ENCODE assay signal across 8 cellular contexts in genomic region chr19:56119585-56119978, GRCh38. TPM values are rescaled to one million over a fixed set of nuclear protein-coding genes. Genes with fewer than 3 reads are reported as not detected.
A peak's percentile ranks its signal among the peaks of the same experiment; 100 is the strongest.
DNase-seq lines count a peak whose midpoint lies in the region; ATAC-seq and TF ChIP-seq lines count a peak whose summit lies in the region.

No MANE protein-coding gene starts in this region.

- H3K4me2 ChIP-seq in GM23248 (ENCODE audit: unreplicated experiment) (peak overlapping the region; percentile 87), SK-N-SH (peak overlapping the region; percentile 98), fibroblast of lung (ENCODE audit: extremely low read depth, insufficient read depth, low read length) (peak overlapping the region; percentile 96)

- WGBS in GM23248 (ENCODE audit: low coverage in 1 of 2, low lambda C conversion rate in 2 of 2, missing lambda C conversion rate in 2 of 2), 2 experiments: 45 to 50% methylated on average over 14 to 15 of the region's 15 CpGs
- 19% methylated on average over 11 of the region's 15 CpGs for WGBS in SK-N-SH (ENCODE audit: low lambda C conversion rate)
- WGBS in prostate gland: 24% methylated on average over 14 of the region's 15 CpGs

- TF ChIP-seq POLR2A in prostate gland (IDR thresholded peaks at IDR 0.05): no peak

- H4K20me1 ChIP-seq in GM23248 (ENCODE audit: insufficient read depth) (no peaks in the 10 kb centered on the region), SK-N-SH (ENCODE audit: insufficient read depth) (peaks cover 55% of the 10 kb centered on the region), fibroblast of lung (ENCODE audit: control insufficient read depth, extremely low read depth, insufficient read depth, low read length) (no peaks in the 10 kb centered on the region)

- peaks cover 59% of the 10 kb centered on the region for H3K79me2 ChIP-seq in GM23248 (ENCODE audit: insufficient read depth)
- H3K79me2 ChIP-seq in SK-N-SH (ENCODE audit: insufficient read depth): peaks cover 58% of the 10 kb centered on the region
- H3K79me2 ChIP-seq in fibroblast of lung (ENCODE audit: control insufficient read depth, insufficient read depth, low read length): peaks cover 57% of the 10 kb centered on the region

- TF ChIP-seq CTCF in SK-N-SH (IDR thresholded peaks at IDR 0.05) (no peak), fibroblast of lung (conservative IDR thresholded peaks at IDR 0.05 in 1 of 2, IDR thresholded peaks at IDR 0.05 in 1 of 2; ENCODE audit: low read depth in 1 of 2, low read length in 2 of 2) (no peak), prostate gland (IDR thresholded peaks at IDR 0.05) (no peak)

- peaks cover 8% of the 10 kb centered on the region; the same call in 1 of the 2 replicates for H3F3A ChIP-seq in GM23248 (ENCODE audit: insufficient read depth)
- peaks cover 6% of the 10 kb centered on the region for H3F3A ChIP-seq in SK-N-SH (replicated peaks; ENCODE audit: insufficient read depth)

- peaks cover 12% of the 10 kb centered on the region for H3K4me1 ChIP-seq in GM23248 (ENCODE audit: insufficient read depth)
- H3K4me1 ChIP-seq in SK-N-SH (ENCODE audit: control insufficient read depth in 1 of 2, insufficient read depth in 2 of 2, low read depth in 1 of 2, low read length in 1 of 2): peaks cover 4 to 21% of the 10 kb centered on the region in 2 experiments; a peak in 1 of 4 replicates
- H3K4me1 ChIP-seq in fibroblast of lung (ENCODE audit: control insufficient read depth, extremely low read depth, insufficient read depth, low read length): peaks cover 15% of the 10 kb centered on the region
- H3K4me1 ChIP-seq in prostate gland (replicated peaks): peaks cover 10% of the 10 kb centered on the region

- intact Hi-C loops in prostate gland (cut with DNase I): no loop called here

- ATAC-seq in HG02973 (IDR thresholded peaks at IDR 0.05; ENCODE audit: unreplicated experiment) (no peak), HG02870 (IDR thresholded peaks at IDR 0.05; ENCODE audit: unreplicated experiment) (no peak)

- H3K4me3 ChIP-seq in GM23248 (peak overlapping the region; percentile 80), SK-N-SH (ENCODE audit: low read depth in 2 of 2, low read length in 1 of 2) (peak overlapping the region; percentile 86 to 91), fibroblast of lung (replicated peaks in 1 of 4; ENCODE audit: control extremely low read depth in 1 of 4, insufficient read depth in 1 of 4, low read depth in 3 of 4, low read length in 4 of 4) (peak overlapping the region; percentile 75 to 82 (median 81)), prostate gland (peak overlapping the region; percentile 69 to 95)

- no peak for TF ChIP-seq RAD21 in SK-N-SH (IDR thresholded peaks at IDR 0.05; ENCODE audit: low read length)

- CTCF ChIA-PET in SK-N-SH (lab: Yijun Ruan, JAX): interaction anchor here (0.9 to 1.7 kb wide), 3 partner anchors 39 to 43 kb away, joined by 3 to 5 read pairs (median 4); no protein-coding TSS in a partner anchor

- POLR2A ChIA-PET in SK-N-SH (lab: Yijun Ruan, JAX): interaction anchor here (0.8 kb wide), 1 partner anchor 21 kb away, joined by 3 read pairs; the partner anchor contains the start of gene ZNF444

- H2AFZ ChIP-seq in GM23248 (no peak overlapping the region), SK-N-SH (ENCODE audit: low read depth) (no peak overlapping the region), fibroblast of lung (ENCODE audit: low read length) (no peak overlapping the region)

- DNase-seq in GM23248: peak; percentile 71
- DNase-seq in SK-N-SH: peak; percentile 61
- peak in 1 of 2 donors; percentile 42 for DNase-seq in fibroblast of lung (ENCODE audit: low read depth in 2 of 2)
- no peak for DNase-seq in prostate gland (ENCODE audit: low spot score)
- no peak for DNase-seq in NCI-H187 (lab: John Stamatoyannopoulos, UW)
- no peak for DNase-seq in NCI-H345 treated with DMSO at 0.1 percent for 48 hours (lab: John Stamatoyannopoulos, UW; ENCODE audit: unreplicated experiment)

- H3K9me2 ChIP-seq in GM23248 (ENCODE audit: insufficient read depth): no peaks in the 10 kb centered on the region
- H3K9me2 ChIP-seq in SK-N-SH: no peaks in the 10 kb centered on the region

- in situ Hi-C loops in GM23248 (cut with MboI): no loop called here

- no peak for TF ChIP-seq EP300 in SK-N-SH (IDR thresholded peaks at IDR 0.05; ENCODE audit: borderline replicate concordance in 1 of 2, low read depth in 1 of 2, low read length in 1 of 2)

- H3K27me3 ChIP-seq in GM23248 (replicated peaks; ENCODE audit: insufficient read depth) (no peaks in the 10 kb centered on the region), SK-N-SH (ENCODE audit: insufficient read depth) (no peaks in the 10 kb centered on the region), fibroblast of lung (ENCODE audit: control insufficient read depth, insufficient read depth, low read length) (no peaks in the 10 kb centered on the region), prostate gland (replicated peaks; ENCODE audit: insufficient read depth) (no peaks in the 10 kb centered on the region)

- H3K9me3 ChIP-seq in GM23248 (ENCODE audit: low read depth): no peaks in the 10 kb centered on the region
- no peaks in the 10 kb centered on the region for H3K9me3 ChIP-seq in SK-N-SH
- no peaks in the 10 kb centered on the region for H3K9me3 ChIP-seq in fibroblast of lung (ENCODE audit: control insufficient read depth, insufficient read depth, low read depth, low read length)
- no peaks in the 10 kb centered on the region for H3K9me3 ChIP-seq in prostate gland

- H3K27ac ChIP-seq in GM23248 (peak overlapping the region; percentile 83), SK-N-SH (ENCODE audit: low read depth in 2 of 2, low read length in 1 of 2) (peak overlapping the region; percentile 83 to 90), fibroblast of lung (ENCODE audit: insufficient read depth, low read length) (peak overlapping the region; percentile 95), prostate gland (peak overlapping the region; percentile 92 to 97)

- no peaks in the 10 kb centered on the region for H3K36me3 ChIP-seq in GM23248 (ENCODE audit: low read depth)
- peaks cover 0 to 12% of the 10 kb centered on the region in 2 experiments for H3K36me3 ChIP-seq in SK-N-SH (replicated peaks in 1 of 2; ENCODE audit: control insufficient read depth in 1 of 2, insufficient read depth in 2 of 2, low read length in 1 of 2)
- peaks cover 2% of the 10 kb centered on the region for H3K36me3 ChIP-seq in fibroblast of lung (ENCODE audit: control insufficient read depth, insufficient read depth, low read length)
- H3K36me3 ChIP-seq in prostate gland: no peaks in the 10 kb centered on the region

- H3K9ac ChIP-seq in GM23248 (peak overlapping the region; percentile 90), SK-N-SH (peak overlapping the region; percentile 95), fibroblast of lung (ENCODE audit: insufficient read depth, low read length) (peak overlapping the region; percentile 90)

TF ChIP-seq in SK-N-SH, 30 proteins besides CTCF, POLR2A, EP300 and RAD21 (continues in another document):
- no peak for TF ChIP-seq FOXJ3 (CRISPR knock-in tag; IDR thresholded peaks at IDR 0.05)
- no peak for TF ChIP-seq ELF1 (IDR thresholded peaks at IDR 0.05)
- TF ChIP-seq TAF1 (IDR thresholded peaks at IDR 0.05; ENCODE audit: borderline replicate concordance, low read depth, low read length): no peak; the same call in 1 of the 2 replicates
- TF ChIP-seq MAX (IDR thresholded peaks at IDR 0.05; ENCODE audit: low read depth): peak; percentile 47; the same call in 1 of the 2 replicates
- no peak for TF ChIP-seq RCOR1 (IDR thresholded peaks at IDR 0.05; ENCODE audit: low read length)
- TF ChIP-seq YY1 (IDR thresholded peaks at IDR 0.05; ENCODE audit: low read depth): no peak

RNA-seq across cellular contexts. Expression of gene ZNF787, which starts 1.5 kb away (rescaled TPM):
- total RNA-seq in GM23248 (2014; rRNA removed; shearing (Covaris generic)): 19.5 and 21.4 TPM in 2 replicates
- polyA plus RNA-seq in GM23248 (2016; fragmentation: Nextera tagmentation; extraction: Ambion mirVana) (1.5 and 1.7 TPM in 2 replicates), SK-N-SH (2012; rRNA removed) (14.3 and 16.0 TPM in 2 replicates), fibroblast of lung (2.6 and 2.9 TPM in 2 replicates)
- 5.9 and 10.5 TPM in 2 replicates for polyA plus RNA-seq in SK-N-SH (2012; cell fraction: cytosol; rRNA removed)
- 23.9 and 26.9 TPM in 2 replicates for polyA plus RNA-seq in SK-N-SH (2012; cell fraction: nucleus; rRNA removed)
- total RNA-seq in fibroblast of lung (28.7 and 28.8 TPM in 2 replicates), prostate gland (10 to 100 TPM; 28.2 to 47.5 TPM)
- 15.4 and 22.8 TPM in 2 replicates for polyA plus RNA-seq in fibroblast of lung (2012)
- polyA minus RNA-seq in fibroblast of lung (ENCODE audit: low replicate concordance): 4.1 and 10.7 TPM in 2 replicates

RNA-seq across cellular contexts. Expression of gene ZNF444, which starts 21.5 kb away (rescaled TPM):
- total RNA-seq in GM23248 (2014; rRNA removed; shearing (Covaris generic)): 21.8 and 25.3 TPM in 2 replicates
- 7.7 and 9.6 TPM in 2 replicates for polyA plus RNA-seq in GM23248 (2016; fragmentation: Nextera tagmentation; extraction: Ambion mirVana)
- 21.8 and 23.2 TPM in 2 replicates for polyA plus RNA-seq in SK-N-SH (2012; rRNA removed)
- polyA plus RNA-seq in SK-N-SH (2012; cell fraction: cytosol; rRNA removed): 9.6 and 13.9 TPM in 2 replicates
- 68.1 and 90.5 TPM in 2 replicates for polyA plus RNA-seq in SK-N-SH (2012; cell fraction: nucleus; rRNA removed)
- 12.3 and 17.5 TPM in 2 replicates for total RNA-seq in fibroblast of lung
- 6.4 and 7.4 TPM in 2 replicates for polyA plus RNA-seq in fibroblast of lung
- 12.6 and 16.1 TPM in 2 replicates for polyA plus RNA-seq in fibroblast of lung (2012)
- 9.9 and 11.8 TPM in 2 replicates for polyA minus RNA-seq in fibroblast of lung (ENCODE audit: low replicate concordance)
- total RNA-seq in prostate gland: 100 to 1,000 TPM in 1 of 2 donors, 10 to 100 TPM in 1; 62.0 to 105 TPM

RNA-seq across cellular contexts. Expression of gene GALP, which starts 56.2 kb away (rescaled TPM):
- total RNA-seq in GM23248 (2014; rRNA removed; shearing (Covaris generic)): not detected in 2 replicates
- polyA plus RNA-seq in GM23248 (2016; fragmentation: Nextera tagmentation; extraction: Ambion mirVana) (not detected in 2 replicates), SK-N-SH (2012; rRNA removed) (not detected in 2 replicates), fibroblast of lung (not detected in 2 replicates)
- polyA plus RNA-seq in SK-N-SH (2012; cell fraction: cytosol; rRNA removed): not detected in 2 replicates
- not detected in 2 replicates for polyA plus RNA-seq in SK-N-SH (2012; cell fraction: nucleus; rRNA removed)
- total RNA-seq in fibroblast of lung (not detected in 2 replicates), prostate gland (not detected)
- not detected in 2 replicates for polyA plus RNA-seq in fibroblast of lung (2012)
- not detected in 2 replicates for polyA minus RNA-seq in fibroblast of lung (ENCODE audit: low replicate concordance)

Comparison
In these comparisons a context has a peak if more than half of its experiments do, and no peak if none do; other contexts are left out.
1. DNase-seq: peak in GM23248 (single experiment) and SK-N-SH (single experiment); none in prostate gland (single experiment), NCI-H187 (0 of 2) and NCI-H345 treated with DMSO at 0.1 percent for 48 hours (single experiment).
2. Peak in every context shown above with its lines, with median percentiles within 50 percentile points of each other: H3K27ac ChIP-seq, H3K4me2 ChIP-seq, H3K4me3 ChIP-seq and H3K9ac ChIP-seq.